Comparison of ENCODE assay signal across 13 cellular contexts in the genomic region with DNA sequence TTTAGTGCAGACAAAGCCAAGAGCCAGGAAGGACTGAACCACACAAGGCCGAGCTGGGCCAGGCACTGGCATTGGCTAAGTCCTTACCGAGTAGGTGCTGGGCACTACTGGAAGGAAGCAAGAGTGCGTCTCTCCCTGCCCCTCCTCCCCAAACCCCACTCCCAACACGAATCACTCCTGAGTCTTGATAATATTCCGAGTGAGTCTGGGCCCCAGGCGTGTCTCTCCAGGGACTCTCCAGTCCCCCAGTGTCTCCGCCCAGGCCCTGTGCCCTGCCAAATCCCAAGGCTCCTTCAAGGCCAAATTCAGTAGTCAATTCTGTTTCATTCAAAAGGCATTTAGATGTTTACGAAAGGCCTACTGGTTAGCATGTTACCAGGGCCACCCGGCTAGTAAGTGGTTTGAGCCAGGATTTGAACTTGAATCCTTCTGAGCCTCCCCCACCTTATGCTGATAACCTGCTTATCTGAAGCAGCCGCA.
DNase-seq lines count a peak whose midpoint lies in the region; ATAC-seq and TF ChIP-seq lines count a peak whose summit lies in the region.
"Had no signal": no experiment of that assay in that cellular context is flagged by ENCODE, and none has a peak within 500 bp of the region (broad histone marks: within the 10 kb centered on the region; RNA-seq: fewer than 3 reads in every experiment).

No MANE protein-coding gene starts in this region.

- H3K9me2 ChIP-seq in GM23248 (ENCODE audit: insufficient read depth), result no peaks in the 10 kb centered on the region

- no peaks in the 10 kb centered on the region for H4K20me1 ChIP-seq in GM23248 (ENCODE audit: insufficient read depth)

- TF ChIP-seq POLR2A in spleen (IDR thresholded peaks at IDR 0.05), result no peak

- TF ChIP-seq CTCF in fibroblast of the aortic adventitia (IDR thresholded peaks at IDR 0.05; ENCODE audit: insufficient read depth, low read length) (no peak), spleen (IDR thresholded peaks at IDR 0.05 in 8 of 11, conservative IDR thresholded peaks at IDR 0.05 in 3 of 11) (no peak), GM20000 (IDR thresholded peaks at IDR 0.05; ENCODE audit: extremely low read depth, missing control alignments) (no peak)

- peak overlapping the region; percentile 51 for H3K9ac ChIP-seq in GM23248
- H3K9ac ChIP-seq: KMS-11, neural progenitor cell had no signal

- no peak for ATAC-seq in left lobe of liver

- H3K27me3 ChIP-seq in GM23248 (replicated peaks; ENCODE audit: insufficient read depth) (no peaks in the 10 kb centered on the region), SJSA1 (replicated peaks) (no peaks in the 10 kb centered on the region), spleen (replicated peaks in 1 of 7) (peaks cover 0 to 8% (median 0%) of the 10 kb centered on the region in 7 donors)
- H3K27me3 ChIP-seq: neural progenitor cell had no signal

- H3K79me2 ChIP-seq in GM23248 (ENCODE audit: insufficient read depth), result peaks cover 28% of the 10 kb centered on the region

- H2AFZ ChIP-seq in GM23248, result peak overlapping the region; percentile 40; the same call in 1 of the 2 replicates
- H2AFZ ChIP-seq: neural progenitor cell had no signal

- H3F3A ChIP-seq in GM23248 (ENCODE audit: insufficient read depth), result peaks cover 21% of the 10 kb centered on the region; the same call in 1 of the 2 replicates

- in situ Hi-C loops in GM23248 (cut with MboI), result no loop called here

- H3K9me3 ChIP-seq in GM23248 (ENCODE audit: low read depth) (no peaks in the 10 kb centered on the region), SJSA1 (replicated peaks) (no peaks in the 10 kb centered on the region), spleen (no peaks in the 10 kb centered on the region)

- DNase-seq in GM23248 (peak; percentile 97), SJSA1 (ENCODE audit: low read depth in 1 of 2, low spot score in 2 of 2) (peak; percentile 95 to 97), fibroblast of the aortic adventitia (ENCODE audit: low read depth) (peak; percentile 91), spleen (peak; percentile 54), GM20000 (ENCODE audit: low spot score) (no peak), NCI-H69 (lab: John Stamatoyannopoulos, UW) (no peak), left lobe of liver (ENCODE audit: low spot score) (no peak)
- DNase-seq: activated CD4-positive, alpha-beta T cell treated with anti-CD3 and anti-CD28 coated beads for 4 hours; activated naive CD4-positive, alpha-beta T cell treated with anti-CD3 and anti-CD28 coated beads for 36 hours; NCI-H345; stimulated activated CD4-positive, alpha-beta T cell treated with anti-CD3 and anti-CD28 coated beads, Interleukin-4, amount 100 ng/mL, for 4 hours had no signal

- 14 to 23% methylated on average over 10 of the region's 10 CpGs for WGBS in GM23248 (ENCODE audit: low coverage in 1 of 2, low lambda C conversion rate in 2 of 2, missing lambda C conversion rate in 2 of 2), 2 experiments
- WGBS in spleen, 5 donors, result 65 to 81% (median 76%) methylated on average over 10 of the region's 10 CpGs

- H3K36me3 ChIP-seq in GM23248 (ENCODE audit: low read depth) (no peaks in the 10 kb centered on the region), SJSA1 (0 out of 2 replicates have a peak, but pooled peaks cover 9% of the 10 kb centered on the region), spleen (no peaks in the 10 kb centered on the region)
- H3K36me3 ChIP-seq: neural progenitor cell had no signal

- H3K4me1 ChIP-seq in GM23248 (ENCODE audit: insufficient read depth) (peaks cover 36% of the 10 kb centered on the region), SJSA1 (replicated peaks) (peaks cover 51% of the 10 kb centered on the region), spleen (no peaks in the 10 kb centered on the region)

- H3K4me3 ChIP-seq in GM23248 (no peak overlapping the region), SJSA1 (no peak overlapping the region), fibroblast of the aortic adventitia (ENCODE audit: low read depth, low read length) (no peak overlapping the region), spleen (no peak overlapping the region)
- H3K4me3 ChIP-seq: neural progenitor cell had no signal

- H3K4me2 ChIP-seq in GM23248 (ENCODE audit: unreplicated experiment), result peak overlapping the region; percentile 79
- H3K4me2 ChIP-seq: KMS-11, neural progenitor cell had no signal

- intact Hi-C loops in spleen (cut with DNase I; ENCODE audit: low total_unique reads), result no loop called here

- H3K27ac ChIP-seq in GM23248 (peak overlapping the region; percentile 79), SJSA1 (peak overlapping the region; percentile 90), spleen (no peak overlapping the region)
- H3K27ac ChIP-seq: KMS-11, neural progenitor cell had no signal

Comparison
In these comparisons a context has a peak if more than half of its experiments do, and no peak if none do; other contexts are left out.
1. DNase-seq: peak in GM23248 (single experiment), SJSA1 (2 of 2), fibroblast of the aortic adventitia (single experiment) and spleen (single experiment); none in GM20000 (single experiment), NCI-H69 (single experiment) and left lobe of liver (single experiment).
2. H3K27ac ChIP-seq: peak in GM23248 (single experiment) and SJSA1 (single experiment); none in spleen (0 of 8).